Comparison of ENCODE assay signal across 17 cellular contexts in genomic region chr9:88738708-88739107, GRCh38.
DNase-seq lines count a peak whose midpoint lies in the region; TF ChIP-seq lines count a peak whose summit lies in the region.
"Had no signal": no experiment of that assay in that cellular context is flagged by ENCODE, and none has a peak within 500 bp of the region (broad histone marks: within the 10 kb centered on the region; RNA-seq: fewer than 3 reads in every experiment).

No MANE protein-coding gene starts in this region.

- H2AFZ ChIP-seq in ACC112 (ENCODE audit: low read length, unreplicated experiment): peak overlapping the region; percentile 55

- DNase-seq in GM04504 (ENCODE audit: low read depth): peak; percentile 78
- DNase-seq in amniotic stem cell (lab: John Stamatoyannopoulos, UW): peak; percentile 36
- peak; percentile 93 for DNase-seq in fibroblast of villous mesenchyme (ENCODE audit: low read depth)
- no peak for DNase-seq in NCI-H2081 treated with DMSO at 0.1 percent for 48 hours (lab: John Stamatoyannopoulos, UW)
- DNase-seq in cerebellar cortex (ENCODE audit: low spot score): no peak
- DNase-seq in SJCRH30: no peak
- no peak for DNase-seq in activated T-cell treated with anti-CD3 and anti-CD28 coated beads, Interleukin-2, amount 50 U/mL, for 1 hour
- DNase-seq: activated CD4-positive, alpha-beta T cell treated with anti-CD3 and anti-CD28 coated beads for 36 hours; CD4-positive, alpha-beta T cell; H9; kidney glomerular epithelial cell; naive B cell; NCI-H1105 treated with DMSO at 0.1 percent for 48 hours; NCI-H526 treated with DMSO at 0.1 percent for 48 hours; T-cell had no signal

- H3K27ac ChIP-seq in ACC112 (ENCODE audit: low read depth, low read length) (peak overlapping the region; percentile 36; the same call in 1 of the 2 replicates), SJCRH30 (no peak overlapping the region)
- H3K27ac ChIP-seq: gastroesophageal sphincter had no signal

- H3K4me1 ChIP-seq in ACC112 (ENCODE audit: control insufficient read depth, insufficient read depth, low read length, unreplicated experiment) (peaks cover 40% of the 10 kb centered on the region), SJCRH30 (no peaks in the 10 kb centered on the region)

- no peak for TF ChIP-seq CTCF in fibroblast of villous mesenchyme (IDR thresholded peaks at IDR 0.05; ENCODE audit: insufficient read depth, low read depth, low read length)

- H3K4me3 ChIP-seq in ACC112 (ENCODE audit: low read depth, low read length) (no peak overlapping the region), fibroblast of villous mesenchyme (ENCODE audit: low read depth, low read length) (no peak overlapping the region), SJCRH30 (no peak overlapping the region)
- H3K4me3 ChIP-seq: gastroesophageal sphincter had no signal

- no peaks in the 10 kb centered on the region for H3K27me3 ChIP-seq in ACC112 (ENCODE audit: insufficient read depth, low read length)
- no peaks in the 10 kb centered on the region for H3K27me3 ChIP-seq in SJCRH30
- H3K27me3 ChIP-seq: gastroesophageal sphincter had no signal

- H3K36me3 ChIP-seq in ACC112 (ENCODE audit: insufficient read depth, low read length) (no peaks in the 10 kb centered on the region), SJCRH30 (no peaks in the 10 kb centered on the region)
- H3K36me3 ChIP-seq: gastroesophageal sphincter had no signal

- H3K9me3 ChIP-seq in SJCRH30 (replicated peaks): no peaks in the 10 kb centered on the region
- H3K9me3 ChIP-seq: gastroesophageal sphincter had no signal

- no peaks in the 10 kb centered on the region for H3K79me2 ChIP-seq in ACC112 (ENCODE audit: control insufficient read depth, insufficient read depth, low read length, unreplicated experiment)

Comparison
In these comparisons a context has a peak if more than half of its experiments do, and no peak if none do; other contexts are left out.
1. DNase-seq: peak in GM04504 (single experiment), amniotic stem cell (single experiment) and fibroblast of villous mesenchyme (single experiment); none in NCI-H2081 treated with DMSO at 0.1 percent for 48 hours (single experiment), cerebellar cortex (single experiment), SJCRH30 (0 of 2) and activated T-cell treated with anti-CD3 and anti-CD28 coated beads, Interleukin-2, amount 50 U/mL, for 1 hour (single experiment).